ENCODE assay signal across 8 cellular contexts in the genomic region with DNA sequence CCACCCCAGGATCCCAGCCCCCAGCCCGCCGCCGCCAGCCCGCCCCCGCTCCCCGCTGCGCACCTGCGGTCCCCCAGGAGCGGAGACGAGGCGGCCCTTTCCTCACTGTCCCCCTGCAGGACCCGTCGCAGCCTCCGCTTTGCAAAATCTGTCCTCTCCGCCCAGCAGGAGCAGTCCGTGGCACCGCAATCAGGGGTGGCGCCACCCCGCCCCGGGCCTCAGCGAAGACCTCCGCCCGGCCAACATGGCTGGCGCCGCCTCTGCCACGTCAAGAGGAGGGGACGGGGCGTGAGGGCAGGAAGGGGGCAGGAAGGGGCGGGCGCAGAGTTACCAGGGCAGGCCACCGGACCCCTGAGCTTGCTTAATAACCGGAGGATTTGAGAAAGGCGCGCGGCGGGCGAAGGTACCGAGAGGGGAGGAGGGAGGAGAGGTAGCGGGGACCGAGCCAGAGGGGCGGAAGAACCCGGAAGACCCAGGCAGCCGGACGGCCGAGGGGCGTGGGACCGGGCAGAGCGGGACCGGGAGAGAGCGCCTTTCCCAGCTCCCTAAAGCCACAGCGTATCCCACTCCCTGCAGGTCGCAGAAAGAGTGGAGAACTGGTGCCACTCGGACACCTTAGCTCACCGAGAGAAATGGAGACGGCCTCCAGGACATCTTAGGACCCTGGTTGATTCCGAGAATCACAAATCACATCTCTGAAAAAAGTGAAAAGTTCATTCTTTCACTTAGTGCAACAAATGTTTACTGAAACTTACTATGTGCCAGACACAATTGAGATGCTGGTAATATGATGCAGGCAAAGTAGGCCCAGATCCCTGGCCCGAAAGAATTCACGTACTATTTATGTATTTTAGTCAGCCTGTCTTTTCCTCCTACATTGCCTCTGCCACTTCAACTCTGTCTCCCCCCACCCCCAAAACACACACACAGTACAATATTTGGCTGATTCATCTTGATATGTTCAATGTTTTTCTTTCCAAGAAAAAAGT. TPM values are rescaled to one million over a fixed set of nuclear protein-coding genes. Genes with fewer than 3 reads are reported as not detected.
A peak's percentile ranks its signal among the peaks of the same experiment; 100 is the strongest.
DNase-seq lines count a peak whose midpoint lies in the region; TF ChIP-seq lines count a peak whose summit lies in the region.

A gene (minus strand): TSS at position 267 of the 989 bp plus-strand sequence. CDS start 7,117 bp downstream, outside the sequence.

- peak; percentile 95 for DNase-seq in H9
- DNase-seq in M059J (ENCODE audit: low read depth) = peak; percentile 89
- DNase-seq in activated effector memory CD4-positive, alpha-beta T cell treated with anti-CD3 and anti-CD28 coated beads, Interleukin-2, amount 50 U/mL, for 16 hours = peak; percentile 94
- peak; percentile 94 for DNase-seq in fibroblast of villous mesenchyme (ENCODE audit: low read depth)
- DNase-seq in neural crest cell (ENCODE audit: low read depth, low spot score) = peak; percentile 80

- no peak within 1 kb of the TSS for H2BK20ac ChIP-seq in H9 (ENCODE audit: low read depth, low read length, poor library complexity, severe bottlenecking)

- no peak within 1 kb of the TSS for H2BK120ac ChIP-seq in H9 (ENCODE audit: low read depth, low read length, poor library complexity, severe bottlenecking)

- no peak within 1 kb of the TSS for H2AFZ ChIP-seq in H9 (ENCODE audit: low read length)

- H3K56ac ChIP-seq in H9 (ENCODE audit: insufficient read length, low read depth, low read length) = peak within 1 kb of the TSS; percentile 11

- peak within 1 kb of the TSS; percentile 86 for H3K14ac ChIP-seq in H9 (ENCODE audit: insufficient read depth, low read length)

- peaks cover 16 to 30% of the 10 kb centered on the region in 2 experiments for H3K4me1 Mint-ChIP-seq in H9
- H3K4me1 Mint-ChIP-seq in neural crest cell = peaks cover 27% of the 10 kb centered on the region

- peak within 1 kb of the TSS; percentile 78 for H3K4me2 ChIP-seq in H9 (ENCODE audit: insufficient read depth, insufficient read length, low read length)

- H3K36me3 Mint-ChIP-seq in H9 (ENCODE audit: insufficient read depth in 1 of 3, low read depth in 3 of 3) (peaks cover 2 to 4% (median 2%) of the 10 kb centered on the region in 3 experiments; a peak in 4 of 7 replicates), neural crest cell (ENCODE audit: low read depth) (no peaks in the 10 kb centered on the region)

- H3K27me3 Mint-ChIP-seq in H9 (ENCODE audit: low read depth) = no peaks in the 10 kb centered on the region
- H3K27me3 Mint-ChIP-seq in neural crest cell (ENCODE audit: low read depth) = no peaks in the 10 kb centered on the region

- H3K23ac ChIP-seq in H9 (ENCODE audit: insufficient read length, low read depth, low read length) = no peak within 1 kb of the TSS

- H3K27ac ChIP-seq in H9 (ENCODE audit: insufficient read length, low read depth, low read length) (peak within 1 kb of the TSS; percentile 83), stomach smooth muscle (ENCODE audit: low read length) (peak within 1 kb of the TSS; percentile 95)

- no peak within 1 kb of the TSS for H4K91ac ChIP-seq in H9 (ENCODE audit: insufficient read length, low read depth, low read length)

- H2BK12ac ChIP-seq in H9 (ENCODE audit: insufficient read length, low read depth, low read length) = no peak within 1 kb of the TSS

- H3K79me1 ChIP-seq in H9 (ENCODE audit: insufficient read depth, low read depth, low read length, poor library complexity, severe bottlenecking) = no peaks in the 10 kb centered on the region

- no peak within 1 kb of the TSS for H3T11ph ChIP-seq in H9 (ENCODE audit: low read length)

- peak within 1 kb of the TSS; percentile 84 for H4K5ac ChIP-seq in H9 (ENCODE audit: insufficient read length, low read depth, low read length)

- H3K9ac ChIP-seq in ES-I3 (ENCODE audit: low read depth, low read length) = peak within 1 kb of the TSS; percentile 86
- peak within 1 kb of the TSS; percentile 94 for H3K9ac ChIP-seq in H9 (ENCODE audit: extremely low read depth, insufficient read length, low read length)
- H3K9ac ChIP-seq in stomach smooth muscle (ENCODE audit: low read length in 2 of 2) = peak within 1 kb of the TSS; percentile 79 to 98

- WGBS in H9 (ENCODE audit: extremely low coverage, insufficient read length, low lambda C conversion rate) = no CpG with 5 or more reads among the region's 58 CpGs

- H3K4me1 ChIP-seq in ES-I3 (ENCODE audit: insufficient read depth, low read length) (peaks cover 5% of the 10 kb centered on the region; the same call in 1 of the 2 replicates), H9 (ENCODE audit: insufficient read depth, low read length) (no peaks in the 10 kb centered on the region), stomach smooth muscle (ENCODE audit: control insufficient read depth, insufficient read depth, low read length) (peaks cover 16% of the 10 kb centered on the region)

- no peaks in the 10 kb centered on the region for H3K9me3 Mint-ChIP-seq in H9
- H3K9me3 Mint-ChIP-seq in neural crest cell = no peaks in the 10 kb centered on the region

- H3K18ac ChIP-seq in H9 (ENCODE audit: insufficient read length, low read depth, low read length) = peak within 1 kb of the TSS; percentile 92

- H3K9me3 ChIP-seq in ES-I3 (ENCODE audit: control insufficient read depth, insufficient read depth, low read length) (no peaks in the 10 kb centered on the region), H9 (ENCODE audit: control insufficient read depth, low read depth, low read length) (no peaks in the 10 kb centered on the region), stomach smooth muscle (ENCODE audit: control insufficient read depth in 2 of 2, low read length in 2 of 2) (no peaks in the 10 kb centered on the region)

- no peak within 1 kb of the TSS for H2AK5ac ChIP-seq in H9 (ENCODE audit: insufficient read length, low read length)

- H3K36me3 ChIP-seq in ES-I3 (ENCODE audit: insufficient read depth, low read length) (no peaks in the 10 kb centered on the region), stomach smooth muscle (ENCODE audit: control insufficient read depth in 2 of 2, insufficient read depth in 2 of 2, low read length in 2 of 2) (no peaks in the 10 kb centered on the region)

- no peak for TF ChIP-seq CTCF in H9 (conservative IDR thresholded peaks at IDR 0.05)
- no peak for TF ChIP-seq CTCF in fibroblast of villous mesenchyme (IDR thresholded peaks at IDR 0.05; ENCODE audit: insufficient read depth, low read depth, low read length)
- peak; percentile 11 for TF ChIP-seq CTCF in neural crest cell (conservative IDR thresholded peaks at IDR 0.05)

- H2BK15ac ChIP-seq in H9 (ENCODE audit: low read depth, low read length) = no peak within 1 kb of the TSS

- H4K20me1 ChIP-seq in H9 (ENCODE audit: control insufficient read depth, insufficient read depth, insufficient read length) = no peaks in the 10 kb centered on the region

- H2BK5ac ChIP-seq in H9 (ENCODE audit: insufficient read length, low read length) = peak within 1 kb of the TSS; percentile 41

- H3K27ac Mint-ChIP-seq in H9 (peak within 1 kb of the TSS; percentile 97 to 98 (median 98)), neural crest cell (ENCODE audit: unreplicated experiment) (peak within 1 kb of the TSS; percentile 97)

- H3K4ac ChIP-seq in H9 (ENCODE audit: low read depth, low read length) = no peak within 1 kb of the TSS

- peak within 1 kb of the TSS; percentile 88 to 95 for H3K4me3 Mint-ChIP-seq in H9
- peak within 1 kb of the TSS; percentile 96 for H3K4me3 Mint-ChIP-seq in neural crest cell

- peak; percentile 84 for TF ChIP-seq POLR2A in Raji (IDR thresholded peaks at IDR 0.05; ENCODE audit: insufficient read depth, low read depth, low read length)

- H3K79me2 ChIP-seq in H9 (ENCODE audit: insufficient read depth, low read length) = peaks cover 3% of the 10 kb centered on the region; the same call in 1 of the 2 replicates

- no peak within 1 kb of the TSS for H4K8ac ChIP-seq in H9 (replicated peaks; ENCODE audit: insufficient read length, low read depth, low read length)

- H3K23me2 ChIP-seq in H9 (ENCODE audit: insufficient read length, low read depth, low read length, poor library complexity, severe bottlenecking) = peaks cover 9% of the 10 kb centered on the region

- H3K27me3 ChIP-seq in H9 (ENCODE audit: insufficient read depth, low read length) = no peaks in the 10 kb centered on the region
- H3K27me3 ChIP-seq in stomach smooth muscle (ENCODE audit: control insufficient read depth in 1 of 2, insufficient read depth in 2 of 2, low read length in 2 of 2) = no peaks in the 10 kb centered on the region

- peak within 1 kb of the TSS; percentile 94 for H3K4me3 ChIP-seq in fibroblast of villous mesenchyme (ENCODE audit: low read depth, low read length)
- H3K4me3 ChIP-seq in stomach smooth muscle (ENCODE audit: low read length in 2 of 2) = peak within 1 kb of the TSS; percentile 93 to 95

RNA-seq across cellular contexts. Expression of the gene that starts here (rescaled TPM):
- total RNA-seq in H9 (2021) = 47.9 and 55.3 TPM in 2 replicates
- 151 and 164 TPM in 2 replicates for total RNA-seq in M059J (2014; rRNA removed; shearing (Covaris generic))
- total RNA-seq in fibroblast of villous mesenchyme = 440 and 548 TPM in 2 replicates
- 70.6 and 72.0 TPM in 2 replicates for total RNA-seq in neural crest cell

Comparison
In these comparisons a context has a peak if more than half of its experiments do, and no peak if none do; other contexts are left out.
1. Peak in every context shown above with its lines: DNase-seq, H3K4me3 ChIP-seq and H3K27ac ChIP-seq.